In genomic region chr6:11205721-11206120, GRCh38 we compare ENCODE assay signal across 1 cellular context.
TF ChIP-seq lines count a peak whose summit lies in the region.

No MANE protein-coding gene starts in this region.

TF ChIP-seq in H1, 55 proteins besides CTCF, POLR2A, EP300 and RAD21:
- TF ChIP-seq POU5F1 (IDR thresholded peaks at IDR 0.05; ENCODE audit: low read depth, low read length) (no peak), TAF1 (IDR thresholded peaks at IDR 0.05; ENCODE audit: low read depth, low read length) (no peak), TBP (IDR thresholded peaks at IDR 0.05; ENCODE audit: low read depth, low read length) (no peak), SAP30 (IDR thresholded peaks at IDR 0.05; ENCODE audit: insufficient read depth, insufficient replicate concordance, low read length) (no peak), RXRA (IDR thresholded peaks at IDR 0.05; ENCODE audit: insufficient read depth, low read depth, low read length) (no peak), ATF2 (IDR thresholded peaks at IDR 0.05; ENCODE audit: low read length) (no peak)
